19 cellular contexts compared by ENCODE assay signal in genomic region chr6:69976591-69977090, GRCh38.
DNase-seq lines count a peak whose midpoint lies in the region; ATAC-seq, FAIRE-seq and TF ChIP-seq lines count a peak whose summit lies in the region.
"Had no signal": no experiment of that assay in that cellular context is flagged by ENCODE, and none has a peak within 500 bp of the region (broad histone marks: within the 10 kb centered on the region; RNA-seq: fewer than 3 reads in every experiment).

No MANE protein-coding gene starts in this region.

- no peak for TF ChIP-seq CTCF in bronchial epithelial cell (IDR thresholded peaks at IDR 0.05; ENCODE audit: insufficient read depth, low read length, severe bottlenecking)

- DNase-seq in NCI-H82 (lab: John Stamatoyannopoulos, UW): peak; percentile 30
- no peak for DNase-seq in NCI-H82 treated with DMSO at 0.1 percent for 48 hours (lab: John Stamatoyannopoulos, UW; ENCODE audit: unreplicated experiment)
- DNase-seq in bronchial epithelial cell (ENCODE audit: low read depth): peak; percentile 59
- peak; percentile 9 for DNase-seq in iPS DF 4.7 (ENCODE audit: extremely low read depth, low spot score)
- DNase-seq in stimulated activated naive B cell treated with anti-CD40 and anti-IgM and Interleukin-4, amounts not matched to agents 10 μg/mL and 1 μg/mL and 100 μg/mL, for 72 hours: no peak
- DNase-seq in natural killer cell treated with Interleukin-12 subunit alpha and Interleukin-12 subunit beta and Interleukin-15 and Interleukin-18, amount 100 ng/mL, for 72 hours (ENCODE audit: low spot score): no peak
- DNase-seq in NCI-H526 treated with DMSO at 0.1 percent for 48 hours (lab: John Stamatoyannopoulos, UW): no peak
- DNase-seq: CD4-positive, CD25-positive, alpha-beta regulatory T cell; COR-L47; GF-D8; H9; NCI-H1105; NCI-H2081 treated with DMSO at 0.1 percent for 48 hours; NCI-H510A; PC-3; RPMI8226; SHP77 treated with DMSO at 0.1 percent for 48 hours had no signal

- peaks cover 2 to 5% of the 10 kb centered on the region in 2 donors for H3K4me1 Mint-ChIP-seq in stimulated activated naive B cell treated with anti-CD40 and anti-IgM and Interleukin-4, amounts not matched to agents 10 μg/mL and 1 μg/mL and 100 μg/mL, for 72 hours
- no peaks in the 10 kb centered on the region for H3K4me1 Mint-ChIP-seq in natural killer cell treated with Interleukin-12 subunit alpha and Interleukin-12 subunit beta and Interleukin-15 and Interleukin-18, amount 100 ng/mL, for 72 hours (ENCODE audit: low read depth in 2 of 2)
- H3K4me1 Mint-ChIP-seq: B cell; CD4-positive, CD25-positive, alpha-beta regulatory T cell had no signal

- H3K27me3 ChIP-seq in bronchial epithelial cell (ENCODE audit: control insufficient read depth, insufficient read depth, low read length): no peaks in the 10 kb centered on the region

- no peaks in the 10 kb centered on the region for H3K36me3 ChIP-seq in bronchial epithelial cell (ENCODE audit: control insufficient read depth, insufficient read depth, low read length)

- H3K4me3 Mint-ChIP-seq in stimulated activated naive B cell treated with anti-CD40 and anti-IgM and Interleukin-4, amounts not matched to agents 10 μg/mL and 1 μg/mL and 100 μg/mL, for 72 hours: no peak overlapping the region
- H3K4me3 Mint-ChIP-seq in natural killer cell treated with Interleukin-12 subunit alpha and Interleukin-12 subunit beta and Interleukin-15 and Interleukin-18, amount 100 ng/mL, for 72 hours: no peak overlapping the region
- H3K4me3 Mint-ChIP-seq: B cell; CD4-positive, CD25-positive, alpha-beta regulatory T cell; H9 had no signal

- H3K4me3 ChIP-seq in bronchial epithelial cell (ENCODE audit: low read depth, low read length): no peak overlapping the region

- no peak for ATAC-seq in stimulated activated naive B cell treated with anti-CD40 and anti-IgM and Interleukin-4, amounts not matched to agents 10 μg/mL and 1 μg/mL and 100 μg/mL, for 72 hours (replicated peaks)
- ATAC-seq in natural killer cell treated with Interleukin-12 subunit alpha and Interleukin-12 subunit beta and Interleukin-15 and Interleukin-18, amount 100 ng/mL, for 72 hours: no peak
- no peak for ATAC-seq in HG02884 (IDR thresholded peaks at IDR 0.05; ENCODE audit: unreplicated experiment)
- ATAC-seq: PC-3 had no signal

- H3K9me3 Mint-ChIP-seq in stimulated activated naive B cell treated with anti-CD40 and anti-IgM and Interleukin-4, amounts not matched to agents 10 μg/mL and 1 μg/mL and 100 μg/mL, for 72 hours: no peaks in the 10 kb centered on the region
- H3K9me3 Mint-ChIP-seq in natural killer cell treated with Interleukin-12 subunit alpha and Interleukin-12 subunit beta and Interleukin-15 and Interleukin-18, amount 100 ng/mL, for 72 hours: peaks cover 7% of the 10 kb centered on the region
- H3K9me3 Mint-ChIP-seq: H9 had no signal

- no peak for FAIRE-seq in bronchial epithelial cell (lab: Jason Lieb, UNC)

- peak overlapping the region; percentile 62 for H3K27ac Mint-ChIP-seq in stimulated activated naive B cell treated with anti-CD40 and anti-IgM and Interleukin-4, amounts not matched to agents 10 μg/mL and 1 μg/mL and 100 μg/mL, for 72 hours
- H3K27ac Mint-ChIP-seq in natural killer cell treated with Interleukin-12 subunit alpha and Interleukin-12 subunit beta and Interleukin-15 and Interleukin-18, amount 100 ng/mL, for 72 hours: no peak overlapping the region
- H3K27ac Mint-ChIP-seq: B cell; CD4-positive, CD25-positive, alpha-beta regulatory T cell had no signal

- peaks cover 21 to 35% of the 10 kb centered on the region in 2 donors for H3K36me3 Mint-ChIP-seq in stimulated activated naive B cell treated with anti-CD40 and anti-IgM and Interleukin-4, amounts not matched to agents 10 μg/mL and 1 μg/mL and 100 μg/mL, for 72 hours
- no peaks in the 10 kb centered on the region for H3K36me3 Mint-ChIP-seq in natural killer cell treated with Interleukin-12 subunit alpha and Interleukin-12 subunit beta and Interleukin-15 and Interleukin-18, amount 100 ng/mL, for 72 hours
- H3K36me3 Mint-ChIP-seq: CD4-positive, CD25-positive, alpha-beta regulatory T cell had no signal

- H3K27me3 Mint-ChIP-seq in stimulated activated naive B cell treated with anti-CD40 and anti-IgM and Interleukin-4, amounts not matched to agents 10 μg/mL and 1 μg/mL and 100 μg/mL, for 72 hours: no peaks in the 10 kb centered on the region
- no peaks in the 10 kb centered on the region for H3K27me3 Mint-ChIP-seq in natural killer cell treated with Interleukin-12 subunit alpha and Interleukin-12 subunit beta and Interleukin-15 and Interleukin-18, amount 100 ng/mL, for 72 hours
- H3K27me3 Mint-ChIP-seq: B cell had no signal

Comparison
In these comparisons a context has a peak if more than half of its experiments do, and no peak if none do; other contexts are left out.
1. DNase-seq: peak in NCI-H82 (single experiment), bronchial epithelial cell (single experiment) and iPS DF 4.7 (single experiment); none in NCI-H82 treated with DMSO at 0.1 percent for 48 hours (single experiment), stimulated activated naive B cell treated with anti-CD40 and anti-IgM and Interleukin-4, amounts not matched to agents 10 μg/mL and 1 μg/mL and 100 μg/mL, for 72 hours (single experiment), natural killer cell treated with Interleukin-12 subunit alpha and Interleukin-12 subunit beta and Interleukin-15 and Interleukin-18, amount 100 ng/mL, for 72 hours (single experiment) and NCI-H526 treated with DMSO at 0.1 percent for 48 hours (single experiment).